In the genomic region with DNA sequence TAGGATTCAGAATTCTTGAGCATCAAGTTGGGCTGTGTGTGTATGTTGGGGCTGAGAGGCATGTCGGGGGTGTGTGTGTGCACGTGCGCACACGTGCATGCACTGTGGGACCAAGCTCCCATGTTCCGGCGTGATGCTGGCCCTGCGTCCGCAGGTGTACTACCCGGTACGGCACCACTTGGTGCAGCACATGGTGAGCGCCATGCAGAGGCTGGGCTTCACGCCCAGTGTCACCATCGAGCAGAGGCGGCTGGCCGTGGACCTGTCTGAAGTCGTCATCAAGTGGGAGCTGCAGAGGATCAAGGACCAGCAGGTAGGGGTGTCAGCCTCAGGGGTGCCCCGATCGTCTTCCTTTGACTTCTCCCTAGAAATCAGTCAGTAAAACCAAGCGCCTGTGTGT, we compare ENCODE assay signal across 17 cellular contexts.
"Had no signal": no experiment of that assay in that cellular context is flagged by ENCODE, and none has a peak within 500 bp of the region (broad histone marks: within the 10 kb centered on the region; RNA-seq: fewer than 3 reads in every experiment).

No MANE protein-coding gene starts in this region.

- H3K9me3 Mint-ChIP-seq: effector memory CD8-positive, alpha-beta T cell; natural killer cell treated with Interleukin-12 subunit alpha and Interleukin-12 subunit beta and Interleukin-15 and Interleukin-18, amount 100 ng/mL, for 72 hours; neural progenitor cell; stimulated activated effector memory CD8-positive, alpha-beta T cell treated with anti-CD3 and anti-CD28 coated beads, Interleukin-12 subunit alpha, Interleukin-12 subunit beta, amount 100 ng/mL, for 72 hours had no signal

- H3K4me1 Mint-ChIP-seq: neural progenitor cell had no signal

- H3K4me1 ChIP-seq: foreskin keratinocyte, neural progenitor cell, suprapubic skin, thyroid gland had no signal

- H3K4me3 ChIP-seq: lung, neural progenitor cell, smooth muscle cell, suprapubic skin, thyroid gland had no signal

- H3K27me3 Mint-ChIP-seq: effector memory CD8-positive, alpha-beta T cell; natural killer cell treated with Interleukin-12 subunit alpha and Interleukin-12 subunit beta and Interleukin-15 and Interleukin-18, amount 100 ng/mL, for 72 hours had no signal

- H3K9ac ChIP-seq: neural progenitor cell had no signal

- H3K4me3 Mint-ChIP-seq: effector memory CD8-positive, alpha-beta T cell; natural killer cell treated with Interleukin-12 subunit alpha and Interleukin-12 subunit beta and Interleukin-15 and Interleukin-18, amount 100 ng/mL, for 72 hours; neural progenitor cell; stimulated activated effector memory CD8-positive, alpha-beta T cell treated with anti-CD3 and anti-CD28 coated beads, Interleukin-12 subunit alpha, Interleukin-12 subunit beta, amount 100 ng/mL, for 72 hours had no signal

- H3K9me3 ChIP-seq: suprapubic skin, thyroid gland had no signal

- H3K27ac ChIP-seq: foreskin keratinocyte, neural progenitor cell, suprapubic skin, thyroid gland had no signal

- H3K27ac Mint-ChIP-seq: natural killer cell treated with Interleukin-12 subunit alpha and Interleukin-12 subunit beta and Interleukin-15 and Interleukin-18, amount 100 ng/mL, for 72 hours; neural progenitor cell; stimulated activated effector memory CD8-positive, alpha-beta T cell treated with anti-CD3 and anti-CD28 coated beads, Interleukin-12 subunit alpha, Interleukin-12 subunit beta, amount 100 ng/mL, for 72 hours had no signal

- DNase-seq: effector memory CD8-positive, alpha-beta T cell; erythroblast; foreskin keratinocyte; hypothalamus; kidney glomerular epithelial cell; mesenchymal stem cell; midbrain; stimulated activated CD4-positive, alpha-beta T cell treated with anti-CD3 and anti-CD28 coated beads, Interleukin-2, amount 100 ng/mL, for 48 hours; stimulated activated CD8-positive, alpha-beta memory T cell treated with anti-CD3 and anti-CD28 coated beads, Interleukin-4, amount 100 ng/mL, for 48 hours; stimulated activated naive CD8-positive, alpha-beta T cell treated with anti-CD3 and anti-CD28 coated beads, Interleukin-15, Interleukin-2, amounts not matched to agents 100 U/mL and 50 U/mL, for 24 hours; thyroid gland had no signal

- H3K36me3 ChIP-seq: neural progenitor cell had no signal

- ATAC-seq: effector memory CD8-positive, alpha-beta T cell; foreskin keratinocyte; stimulated activated effector memory CD8-positive, alpha-beta T cell treated with anti-CD3 and anti-CD28 coated beads, Interleukin-12 subunit alpha, Interleukin-12 subunit beta, amount 100 ng/mL, for 72 hours; stimulated activated naive CD8-positive, alpha-beta T cell treated with anti-CD3 and anti-CD28 coated beads, Interleukin-15, Interleukin-2, amounts not matched to agents 100 U/mL and 50 U/mL, for 24 hours had no signal

- H3K27me3 ChIP-seq: foreskin keratinocyte, neural progenitor cell, suprapubic skin, thyroid gland had no signal
